1 cellular context compared by ENCODE assay signal in genomic region chr5:136631176-136631575, GRCh38.
TF ChIP-seq lines count a peak whose summit lies in the region.

No MANE protein-coding gene starts in this region.

TF ChIP-seq in GM23338, 12 proteins besides CTCF, POLR2A, EP300 and RAD21:
- no peak for TF ChIP-seq STAT1 (IDR thresholded peaks at IDR 0.05; ENCODE audit: unreplicated experiment)
- TF ChIP-seq ZNF331 (CRISPR knock-in tag; IDR thresholded peaks at IDR 0.05; ENCODE audit: low read depth): no peak
- no peak for TF ChIP-seq POLR2AphosphoS5 (IDR thresholded peaks at IDR 0.05; ENCODE audit: low read depth)
- no peak for TF ChIP-seq ZNF114 (CRISPR knock-in tag; IDR thresholded peaks at IDR 0.05)
- TF ChIP-seq NANOG (IDR thresholded peaks at IDR 0.05; ENCODE audit: borderline replicate concordance): no peak
- no peak for TF ChIP-seq ZNF462 (CRISPR knock-in tag; IDR thresholded peaks at IDR 0.05)
- no peak for TF ChIP-seq JUNB (IDR thresholded peaks at IDR 0.05; ENCODE audit: unreplicated experiment)
- no peak for TF ChIP-seq EZH2phosphoT487 (IDR thresholded peaks at IDR 0.05; ENCODE audit: unreplicated experiment)
- no peak for TF ChIP-seq REST (IDR thresholded peaks at IDR 0.05; ENCODE audit: unreplicated experiment)
- TF ChIP-seq EZH2 (IDR thresholded peaks at IDR 0.05; ENCODE audit: low read depth, unreplicated experiment): no peak
- TF ChIP-seq ETS1 (IDR thresholded peaks at IDR 0.05): no peak
- TF ChIP-seq CREB1 (CRISPR knock-in tag; IDR thresholded peaks at IDR 0.05; ENCODE audit: low read depth): no peak
